1 cellular context compared by ENCODE assay signal in genomic region chr18:3456686-3457069, GRCh38.
A peak's percentile ranks its signal among the peaks of the same experiment; 100 is the strongest.
TF ChIP-seq lines count a peak whose summit lies in the region.

No MANE protein-coding gene starts in this region.

TF ChIP-seq in A549, 52 proteins besides CTCF, POLR2A, EP300 and RAD21 (continued from another document):
- TF ChIP-seq BCL3 (IDR thresholded peaks at IDR 0.05) = peak; percentile 18; the same call in 1 of the 3 replicates
